Comparison of ENCODE assay signal across 1 cellular context in the genomic region with DNA sequence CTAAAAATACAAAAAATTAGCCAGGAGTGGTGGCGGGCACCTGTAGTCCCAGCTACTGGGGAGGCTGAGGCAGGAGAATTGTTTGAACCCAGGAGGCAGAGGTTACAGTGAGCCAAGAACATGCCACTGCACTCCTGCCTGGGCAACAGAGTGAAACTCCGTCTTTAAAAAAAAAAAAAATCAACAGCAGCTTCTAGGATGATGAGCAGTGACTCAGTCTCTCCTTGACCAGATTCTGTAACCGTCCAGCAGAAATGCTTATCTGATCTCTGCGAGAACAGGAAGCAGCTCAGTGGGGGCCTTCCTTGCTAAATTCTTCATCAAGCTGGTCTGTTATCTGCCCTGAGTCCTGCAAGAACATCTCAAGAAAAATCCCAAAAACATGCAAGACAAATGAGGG.
TF ChIP-seq lines count a peak whose summit lies in the region.

No MANE protein-coding gene starts in this region.

TF ChIP-seq in K562, 482 proteins besides CTCF, POLR2A, EP300 and RAD21:
- TF ChIP-seq ZNF384 (IDR thresholded peaks at IDR 0.05; ENCODE audit: low read depth, low read length) (peak; percentile 36; the same call in 1 of the 2 replicates), FOSL1 (tag; conservative IDR thresholded peaks at IDR 0.05) (peak; percentile 58), SMARCE1 (IDR thresholded peaks at IDR 0.05) (0 out of 2 replicates have a peak, but pooled peaks have one; percentile 13)
